In genomic region chr17:65163990-65164495, GRCh38 we compare ENCODE assay signal across 1 cellular context.
TF ChIP-seq lines count a peak whose summit lies in the region.

No MANE protein-coding gene starts in this region.

TF ChIP-seq in GM12878, 131 proteins besides CTCF, POLR2A, EP300 and RAD21 (continued from another document):
- peak; percentile 35 for TF ChIP-seq PKNOX1 (IDR thresholded peaks at IDR 0.05)
- no peak for TF ChIP-seq CHD1 (IDR thresholded peaks at IDR 0.05; ENCODE audit: low read depth, low read length)
- no peak for TF ChIP-seq ATF3 (IDR thresholded peaks at IDR 0.05; ENCODE audit: borderline replicate concordance, extremely low read depth, low read depth, low read length)
- TF ChIP-seq IKZF2 (IDR thresholded peaks at IDR 0.05): peak in 1 of 2 experiments; percentile 16; a peak in 1 of 4 replicates
- no peak for TF ChIP-seq PAX5 (IDR thresholded peaks at IDR 0.05; ENCODE audit: borderline replicate concordance, low read depth, low read length)
- TF ChIP-seq BACH1 (IDR thresholded peaks at IDR 0.05; ENCODE audit: borderline replicate concordance): no peak
- TF ChIP-seq SUPT20H (IDR thresholded peaks at IDR 0.05; ENCODE audit: borderline replicate concordance, control insufficient read depth, low read depth, low read length): no peak
- TF ChIP-seq TCF12 (IDR thresholded peaks at IDR 0.05; ENCODE audit: low read depth, low read length): no peak
- TF ChIP-seq SMAD5 (IDR thresholded peaks at IDR 0.05; ENCODE audit: low read depth): no peak
- TF ChIP-seq ZSCAN29 (IDR thresholded peaks at IDR 0.05): no peak
- peak; percentile 45; the same call in 1 of the 3 replicates for TF ChIP-seq POU2F2 (IDR thresholded peaks at IDR 0.05; ENCODE audit: borderline replicate concordance, low read depth, low read length)
- no peak for TF ChIP-seq ZZZ3 (IDR thresholded peaks at IDR 0.05; ENCODE audit: control insufficient read depth, insufficient read length, low read depth)
- no peak for TF ChIP-seq BHLHE40 (IDR thresholded peaks at IDR 0.05; ENCODE audit: borderline replicate concordance in 1 of 2, low read depth in 2 of 2, low read length in 1 of 2)
- no peak for TF ChIP-seq MEF2B (IDR thresholded peaks at IDR 0.05; ENCODE audit: partially characterized antibody, poor library complexity, severe bottlenecking)
- TF ChIP-seq DPF2 (IDR thresholded peaks at IDR 0.05): no peak
- TF ChIP-seq IRF4 (IDR thresholded peaks at IDR 0.05; ENCODE audit: low read depth, low read length): no peak
- TF ChIP-seq HSF1 (IDR thresholded peaks at IDR 0.05; ENCODE audit: low read depth, low read length): no peak
- TF ChIP-seq ZNF274 (IDR thresholded peaks at IDR 0.05; ENCODE audit: insufficient read depth, insufficient read length): no peak
- TF ChIP-seq SPI1 (IDR thresholded peaks at IDR 0.05; ENCODE audit: borderline replicate concordance, insufficient read depth, low read depth, low read length): no peak
- no peak for TF ChIP-seq E4F1 (IDR thresholded peaks at IDR 0.05; ENCODE audit: borderline replicate concordance, partially characterized antibody)
- TF ChIP-seq NFIC (IDR thresholded peaks at IDR 0.05; ENCODE audit: low read depth, low read length): no peak
- peak; percentile 49; the same call in 1 of the 2 replicates for TF ChIP-seq CREM (IDR thresholded peaks at IDR 0.05; ENCODE audit: low read depth)
- no peak for TF ChIP-seq ATF7 (IDR thresholded peaks at IDR 0.05; ENCODE audit: low read depth)
- TF ChIP-seq TAF1 (IDR thresholded peaks at IDR 0.05; ENCODE audit: borderline replicate concordance, low read depth, low read length): no peak
- no peak for TF ChIP-seq YBX1 (IDR thresholded peaks at IDR 0.05)
- no peak for TF ChIP-seq SMAD1 (IDR thresholded peaks at IDR 0.05; ENCODE audit: low read depth, partially characterized antibody)
- TF ChIP-seq TBL1XR1 (IDR thresholded peaks at IDR 0.05; ENCODE audit: low read depth, low read length): no peak
- no peak for TF ChIP-seq CEBPZ (IDR thresholded peaks at IDR 0.05; ENCODE audit: low read depth, low read length)
